ENCODE assay signal across 30 cellular contexts in the genomic region with DNA sequence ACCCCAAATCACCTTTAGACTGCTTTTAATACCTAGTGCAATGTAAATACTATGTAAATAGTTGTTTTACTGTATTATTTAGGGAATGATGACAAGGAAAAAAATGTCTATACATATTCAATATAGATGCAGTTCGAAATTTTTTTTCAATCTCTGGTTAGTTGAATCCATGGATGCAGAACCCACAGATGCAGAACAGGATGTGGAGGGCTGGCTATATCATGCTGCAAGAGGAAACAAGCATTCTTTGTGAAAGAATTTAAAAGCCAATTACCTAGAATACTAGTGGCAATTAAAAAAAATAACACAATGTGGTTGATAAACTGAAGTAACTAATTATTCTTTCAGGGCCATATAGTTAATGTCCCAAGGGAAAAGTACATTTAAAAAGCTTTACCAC.
"Had no signal": no experiment of that assay in that cellular context is flagged by ENCODE, and none has a peak within 500 bp of the region (broad histone marks: within the 10 kb centered on the region; RNA-seq: fewer than 3 reads in every experiment).

No MANE protein-coding gene starts in this region.

- ATAC-seq: effector memory CD8-positive, alpha-beta T cell; gastrocnemius medialis; left lung; lower lobe of right lung; natural killer cell; psoas muscle; right cardiac atrium; stimulated activated naive B cell treated with anti-CD40 and anti-IgM and Interleukin-4, amounts not matched to agents 10 μg/mL and 1 μg/mL and 100 μg/mL, for 72 hours had no signal

- H3K9ac ChIP-seq: neural progenitor cell, parathyroid adenoma had no signal

- H3K4me2 ChIP-seq: neural progenitor cell had no signal

- H3K4me1 ChIP-seq: neural progenitor cell, parathyroid adenoma had no signal

- H3K9me3 ChIP-seq: gastrocnemius medialis, left lung, lower lobe of right lung, psoas muscle, stomach, thyroid gland, upper lobe of left lung had no signal

- H3K27me3 ChIP-seq: brain microvascular endothelial cell, dorsolateral prefrontal cortex, gastrocnemius medialis, left lung, neural progenitor cell, stomach, thyroid gland, upper lobe of left lung had no signal

- DNase-seq: activated CD4-positive, alpha-beta memory T cell treated with anti-CD3 and anti-CD28 coated beads for 36 hours; activated CD4-positive, CD25-positive, alpha-beta regulatory T cell treated with anti-CD3 and anti-CD28 coated beads, Interleukin-2, amount 50 U/mL, for 72 hours; activated CD8-positive, alpha-beta memory T cell treated with anti-CD3 and anti-CD28 coated beads, Interleukin-2, amount 50 U/mL, for 48 hours; activated gamma-delta T cell; activated naive CD4-positive, alpha-beta T cell treated with anti-CD3 and anti-CD28 coated beads, Interleukin-2, amount 10 ng/mL, durations not matched to agents 7 days and 5 days; activated naive CD8-positive, alpha-beta T cell treated with anti-CD3 and anti-CD28 coated beads, Interleukin-2, amount 10 ng/mL, durations not matched to agents 7 days and 5 days; activated T-cell treated with anti-CD3 and anti-CD28 coated beads, Interleukin-2, amount 50 U/mL, for 24 hours; amniotic stem cell; brain microvascular endothelial cell; dorsolateral prefrontal cortex; effector memory CD8-positive, alpha-beta T cell; erythroblast; gastrocnemius medialis; glutamatergic neuron; left lung; lower lobe of right lung; mesenchymal stem cell; natural killer cell; occipital lobe; psoas muscle; right cardiac atrium; stimulated activated CD4-positive, alpha-beta T cell treated with anti-CD3 and anti-CD28 coated beads, Interleukin-15, amount 100 ng/mL, for 24 hours; stimulated activated CD4-positive, alpha-beta T cell treated with anti-CD3 and anti-CD28 coated beads, Interleukin-2, amount 100 ng/mL, for 24 hours; stimulated activated naive B cell treated with anti-CD40 and anti-IgM and Interleukin-4, amounts not matched to agents 10 μg/mL and 1 μg/mL and 100 μg/mL, for 72 hours; stomach; thyroid gland; upper lobe of left lung had no signal

- H3K4me3 ChIP-seq: coronary artery, dorsolateral prefrontal cortex, gastrocnemius medialis, left lung, lower lobe of right lung, neural progenitor cell, psoas muscle, stomach, thyroid gland, upper lobe of left lung had no signal

- H3K27ac ChIP-seq: brain microvascular endothelial cell, neural progenitor cell, parathyroid adenoma, upper lobe of left lung had no signal

- H3K36me3 ChIP-seq: brain microvascular endothelial cell, gastrocnemius medialis, left lung, lower lobe of right lung, neural progenitor cell, stomach, thyroid gland, upper lobe of left lung had no signal
